ENCODE assay signal across 17 cellular contexts in the genomic region with DNA sequence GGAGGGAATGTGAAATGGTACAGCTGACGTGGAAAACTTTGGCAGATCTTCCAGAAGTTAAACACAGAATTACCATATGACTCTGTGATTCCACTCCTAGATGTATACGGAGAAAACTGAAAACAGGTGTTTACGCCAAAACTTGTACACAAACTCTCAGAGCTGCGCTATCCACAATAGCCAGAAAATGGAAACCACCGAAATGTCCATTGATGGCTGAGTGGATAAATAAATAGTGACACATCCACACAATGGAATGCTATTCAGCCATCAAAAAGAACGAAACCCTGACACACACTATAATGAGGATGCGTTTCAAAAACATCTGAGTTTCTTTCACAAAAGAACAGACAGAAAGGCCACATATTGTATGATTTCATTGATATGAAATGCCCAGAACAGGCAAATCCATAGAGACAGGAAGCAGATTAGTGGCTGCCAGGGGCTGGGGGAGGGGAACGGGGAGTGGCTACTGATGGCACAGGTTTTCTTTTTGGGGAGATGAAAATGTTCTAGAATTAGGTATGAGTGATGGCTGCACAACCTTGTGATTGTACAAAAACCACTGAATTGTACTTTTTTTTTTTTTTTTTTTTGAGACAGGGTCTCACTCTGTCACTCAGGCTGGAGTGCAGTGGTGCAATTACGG. TPM values are rescaled to one million over a fixed set of nuclear protein-coding genes. Genes with fewer than 3 reads are reported as not detected.
DNase-seq lines count a peak whose midpoint lies in the region; ATAC-seq and TF ChIP-seq lines count a peak whose summit lies in the region.
"Had no signal": no experiment of that assay in that cellular context is flagged by ENCODE, and none has a peak within 500 bp of the region (broad histone marks: within the 10 kb centered on the region; RNA-seq: fewer than 3 reads in every experiment).

No MANE protein-coding gene starts in this region.

- H3K4me3 ChIP-seq in HCT116 (replicated peaks in 1 of 2; ENCODE audit: low read depth in 1 of 2, low read length in 2 of 2) (no peak overlapping the region), ascending aorta (no peak overlapping the region), gastroesophageal sphincter (no peak overlapping the region), mesendoderm (ENCODE audit: low read length) (no peak overlapping the region)
- H3K4me3 ChIP-seq: adrenal gland, uterus had no signal

- DNase-seq in AG08396 (ENCODE audit: low spot score) (peak; percentile 29), HCT116 (ENCODE audit: low read depth, low spot score) (no peak), ascending aorta (ENCODE audit: low spot score in 2 of 2) (peak in 1 of 2 donors; percentile 73), OCI-M1 (lab: John Stamatoyannopoulos, UW) (no peak), mesendoderm (no peak)
- no peak for DNase-seq in stimulated activated naive CD8-positive, alpha-beta T cell treated with anti-CD3 and anti-CD28 coated beads, Interleukin-15, amount 100 ng/mL, for 72 hours
- DNase-seq: adrenal gland; Kasumi-1; kidney; NCI-H187 treated with DMSO at 0.1 percent for 48 hours; stimulated activated CD4-positive, alpha-beta T cell treated with anti-CD3 and anti-CD28 coated beads, Interleukin-2, amount 100 ng/mL, for 48 hours; uterus; WERI-Rb-1 had no signal

- H3K4me3 Mint-ChIP-seq in stimulated activated naive CD8-positive, alpha-beta T cell treated with anti-CD3 and anti-CD28 coated beads, Interleukin-15, amount 100 ng/mL, for 72 hours = no peak overlapping the region
- H3K4me3 Mint-ChIP-seq: dendritic cell treated with granulocyte-macrophage colony-stimulating factor and Interleukin-4, amounts not matched to agents 40 ng/mL and 50 ng/mL, for 4 days had no signal

- no peaks in the 10 kb centered on the region for H3K79me1 ChIP-seq in mesendoderm (ENCODE audit: low read length)

- no peaks in the 10 kb centered on the region for H3K9me3 ChIP-seq in HCT116 (ENCODE audit: control insufficient read depth in 1 of 2, insufficient read depth in 1 of 2, low read depth in 1 of 2, low read length in 2 of 2)
- H3K9me3 ChIP-seq in ascending aorta = no peaks in the 10 kb centered on the region
- H3K9me3 ChIP-seq in gastroesophageal sphincter = no peaks in the 10 kb centered on the region
- H3K9me3 ChIP-seq: adrenal gland, uterus had no signal

- H2AK5ac ChIP-seq in mesendoderm (ENCODE audit: low read length) = no peak overlapping the region

- BruUV-seq in HCT116 (replicated peaks; lab: Mats Ljungman, UMichigan) = no TSS peak

- TF ChIP-seq RAD21 in HCT116 (IDR thresholded peaks at IDR 0.05; ENCODE audit: low read depth) = no peak

- no peak overlapping the region for H3K4ac ChIP-seq in mesendoderm (ENCODE audit: low read depth, low read length)

- no peak for ATAC-seq in HCT116
- ATAC-seq in gastroesophageal sphincter = no peak
- ATAC-seq in stimulated activated naive CD8-positive, alpha-beta T cell treated with anti-CD3 and anti-CD28 coated beads, Interleukin-15, amount 100 ng/mL, for 72 hours = no peak
- no peak for ATAC-seq in HG03378 (IDR thresholded peaks at IDR 0.05; ENCODE audit: unreplicated experiment)

- no peak overlapping the region for H3K9ac ChIP-seq in HCT116 (ENCODE audit: low read length)
- no peak overlapping the region for H3K9ac ChIP-seq in mesendoderm (ENCODE audit: low read length)

- no peak overlapping the region for H3K23ac ChIP-seq in mesendoderm (ENCODE audit: low read length)

- intact Hi-C loops in HCT116 (cut with micrococcal nuclease) (no loop called here), ascending aorta (cut with DNase I) (loop anchor here (10.0 kb wide), 1 partner anchor 189 kb away; no protein-coding TSS in a partner anchor)

- H3K27me3 Mint-ChIP-seq in stimulated activated naive CD8-positive, alpha-beta T cell treated with anti-CD3 and anti-CD28 coated beads, Interleukin-15, amount 100 ng/mL, for 72 hours = no peaks in the 10 kb centered on the region

- H4K20me1 ChIP-seq in HCT116 (ENCODE audit: insufficient read depth) = no peaks in the 10 kb centered on the region

- TF ChIP-seq CTCF in HCT116 (IDR thresholded peaks at IDR 0.05 in 2 of 3, conservative IDR thresholded peaks at IDR 0.05 in 1 of 3; ENCODE audit: borderline replicate concordance in 1 of 3, insufficient read depth in 1 of 3, low read depth in 2 of 3, low read length in 2 of 3) (no peak), ascending aorta (IDR thresholded peaks at IDR 0.05) (no peak), gastroesophageal sphincter (IDR thresholded peaks at IDR 0.05) (no peak)

- CTCF ChIA-PET in HCT116 (lab: Charles Lee) = no interaction called here

- POLR2A ChIA-PET in HCT116 (lab: Charles Lee) = no interaction called here

- 57 to 58% methylated on average over 9 of the region's 9 CpGs for WGBS in gastroesophageal sphincter (ENCODE audit: low coverage in 1 of 2), 2 donors
- no CpG with 5 or more reads among the region's 9 CpGs for WGBS in mesendoderm (ENCODE audit: extremely low coverage, insufficient coverage, low lambda C conversion rate)

- H3K56ac ChIP-seq in mesendoderm (ENCODE audit: low read length) = no peak overlapping the region

- no peak overlapping the region for H3K18ac ChIP-seq in mesendoderm (ENCODE audit: low read length)

- H3K4me1 Mint-ChIP-seq in stimulated activated naive CD8-positive, alpha-beta T cell treated with anti-CD3 and anti-CD28 coated beads, Interleukin-15, amount 100 ng/mL, for 72 hours = peaks cover 30% of the 10 kb centered on the region

- peaks cover 4 to 23% of the 10 kb centered on the region in 2 experiments; a peak in 3 of 4 replicates for H3K4me1 ChIP-seq in HCT116 (ENCODE audit: control insufficient read depth in 1 of 2, insufficient read depth in 2 of 2, low read length in 2 of 2)
- peaks cover 17 to 51% of the 10 kb centered on the region in 2 donors for H3K4me1 ChIP-seq in ascending aorta
- peaks cover 2 to 67% (median 23%) of the 10 kb centered on the region in 3 donors for H3K4me1 ChIP-seq in gastroesophageal sphincter
- H3K4me1 ChIP-seq in mesendoderm (ENCODE audit: control insufficient read depth, low read depth, low read length) = no peaks in the 10 kb centered on the region

- TF ChIP-seq POLR2A in HCT116 (IDR thresholded peaks at IDR 0.05; ENCODE audit: borderline replicate concordance, extremely low read depth, insufficient read depth, insufficient read length) (no peak), gastroesophageal sphincter (IDR thresholded peaks at IDR 0.05) (no peak)

- no peaks in the 10 kb centered on the region for H3K9me2 ChIP-seq in HCT116 (ENCODE audit: insufficient read depth)

- H2AFZ ChIP-seq in HCT116 (ENCODE audit: low read depth, low read length, poor library complexity, severe bottlenecking) = no peak overlapping the region

- H2BK120ac ChIP-seq in mesendoderm (ENCODE audit: low read depth, low read length) = no peak overlapping the region

- H3K4me2 ChIP-seq in HCT116 (ENCODE audit: low read length) (peak overlapping the region; percentile 17; the same call in 1 of the 2 replicates), mesendoderm (ENCODE audit: low read length) (no peak overlapping the region)

- no peak overlapping the region for H2BK15ac ChIP-seq in mesendoderm (replicated peaks; ENCODE audit: low read depth)

- no peak overlapping the region for H3K27ac Mint-ChIP-seq in stimulated activated naive CD8-positive, alpha-beta T cell treated with anti-CD3 and anti-CD28 coated beads, Interleukin-15, amount 100 ng/mL, for 72 hours
- H3K27ac Mint-ChIP-seq: dendritic cell treated with granulocyte-macrophage colony-stimulating factor and Interleukin-4, amounts not matched to agents 40 ng/mL and 50 ng/mL, for 4 days had no signal

- H3K27me3 ChIP-seq in HCT116 (ENCODE audit: insufficient read depth, low read length) (no peaks in the 10 kb centered on the region), ascending aorta (no peaks in the 10 kb centered on the region), gastroesophageal sphincter (no peaks in the 10 kb centered on the region), mesendoderm (ENCODE audit: insufficient read depth, low read length, poor library complexity) (no peaks in the 10 kb centered on the region)
- H3K27me3 ChIP-seq: adrenal gland, uterus had no signal

- RAD21 ChIA-PET in HCT116 (lab: Charles Lee; ENCODE audit: low non-redundant PET in 1 of 2, low total read pairs in 2 of 2, uncharacterized antibody in 2 of 2, unreplicated experiment in 2 of 2) = no interaction called here

- H4K5ac ChIP-seq in mesendoderm (ENCODE audit: low read length) = no peak overlapping the region

- no peak overlapping the region for H2BK5ac ChIP-seq in mesendoderm (ENCODE audit: low read length)

- H3K79me2 ChIP-seq in HCT116 (ENCODE audit: insufficient read depth, low read length) (no peaks in the 10 kb centered on the region), mesendoderm (ENCODE audit: control insufficient read depth, insufficient read depth, low read length) (no peaks in the 10 kb centered on the region)

- H3K36me3 ChIP-seq in HCT116 (ENCODE audit: control insufficient read depth in 1 of 2, insufficient read depth in 2 of 2, low read length in 2 of 2) (no peaks in the 10 kb centered on the region), ascending aorta (no peaks in the 10 kb centered on the region), gastroesophageal sphincter (no peaks in the 10 kb centered on the region), mesendoderm (ENCODE audit: control insufficient read depth, insufficient read depth, low read length) (no peaks in the 10 kb centered on the region)
- H3K36me3 ChIP-seq: adrenal gland, uterus, WERI-Rb-1 had no signal

- H4K8ac ChIP-seq in mesendoderm (ENCODE audit: low read depth, low read length) = no peak overlapping the region

- no peak for TF ChIP-seq EP300 in gastroesophageal sphincter (IDR thresholded peaks at IDR 0.05)

- no peaks in the 10 kb centered on the region for H3K9me3 Mint-ChIP-seq in stimulated activated naive CD8-positive, alpha-beta T cell treated with anti-CD3 and anti-CD28 coated beads, Interleukin-15, amount 100 ng/mL, for 72 hours
- H3K9me3 Mint-ChIP-seq: dendritic cell treated with granulocyte-macrophage colony-stimulating factor and Interleukin-4, amounts not matched to agents 40 ng/mL and 50 ng/mL, for 4 days had no signal

- H3K27ac ChIP-seq in HCT116 (ENCODE audit: low read depth, low read length) (no peak overlapping the region), ascending aorta (peak overlapping the region; percentile 80 to 85), gastroesophageal sphincter (peak overlapping the region in 3 of 4 donors; percentile 43 to 80 (median 78)), mesendoderm (ENCODE audit: low read depth, low read length) (no peak overlapping the region)
- H3K27ac ChIP-seq: uterus, WERI-Rb-1 had no signal

RNA-seq across cellular contexts. Expression of gene IL12RB1, which starts 33.0 kb away (rescaled TPM):
- total RNA-seq in HCT116 (2021; ENCODE audit: unreplicated experiment) (not detected), ascending aorta (1.5 TPM), gastroesophageal sphincter (1 to 10 TPM in 3 of 4 donors, under 1 TPM in 1; 0.15 to 3.5 (median 1.5) TPM)
- not detected in 2 replicates for polyA plus RNA-seq in HCT116 (2012)
- polyA plus RNA-seq in mesendoderm (2013, experiment 1 of 2) = not detected
- polyA plus RNA-seq in mesendoderm (2013, experiment 2 of 2) = not detected
- total RNA-seq: renal cortical epithelial cell had no signal

RNA-seq across cellular contexts. Expression of gene MAST3, which starts 43.9 kb away (rescaled TPM):
- total RNA-seq in HCT116 (2021; ENCODE audit: unreplicated experiment) (14.2 TPM), ascending aorta (32.8 TPM), gastroesophageal sphincter (1 to 10 TPM; 3.3 to 8.8 (median 4.8) TPM)
- 7.0 and 7.2 TPM in 2 replicates for polyA plus RNA-seq in HCT116 (2012)
- polyA plus RNA-seq in mesendoderm (2013, experiment 1 of 2) = 1.5 TPM
- polyA plus RNA-seq in mesendoderm (2013, experiment 2 of 2) = 1.6 TPM

RNA-seq across cellular contexts. Expression of gene ARRDC2, which starts 45.7 kb away (rescaled TPM):
- 36.5 TPM for total RNA-seq in HCT116 (2021; ENCODE audit: unreplicated experiment)
- polyA plus RNA-seq in HCT116 (2012) = 19.2 and 25.3 TPM in 2 replicates
- 443 TPM for total RNA-seq in ascending aorta
- total RNA-seq in gastroesophageal sphincter = 10 to 100 TPM; 31.9 to 64.6 (median 47.5) TPM
- 1.6 TPM for polyA plus RNA-seq in mesendoderm (2013, experiment 1 of 2)
- 1.6 TPM for polyA plus RNA-seq in mesendoderm (2013, experiment 2 of 2)

Comparison
In these comparisons a context has a peak if more than half of its experiments do, and no peak if none do; other contexts are left out.
1. H3K27ac ChIP-seq: peak in ascending aorta (2 of 2) and gastroesophageal sphincter (3 of 4); none in HCT116 (single experiment) and mesendoderm (single experiment).